ENCODE assay signal across 1 cellular context in genomic region chr16:66517586-66518263, GRCh38.
A peak's percentile ranks its signal among the peaks of the same experiment; 100 is the strongest.
TF ChIP-seq lines count a peak whose summit lies in the region.

No MANE protein-coding gene starts in this region.

TF ChIP-seq in K562, 482 proteins besides CTCF, POLR2A, EP300 and RAD21:
- TF ChIP-seq ZNF263 (CRISPR knock-in tag; IDR thresholded peaks at IDR 0.05; ENCODE audit: borderline replicate concordance) (peak; percentile 26; the same call in 1 of the 2 replicates), PHB (CRISPR knock-in tag; IDR thresholded peaks at IDR 0.05) (no peak), PKNOX1 (IDR thresholded peaks at IDR 0.05) (no peak), IRF1 (CRISPR knock-in tag; IDR thresholded peaks at IDR 0.05; ENCODE audit: borderline replicate concordance) (no peak), MCM3 (IDR thresholded peaks at IDR 0.05) (no peak), ZNF644 (tag; IDR thresholded peaks at IDR 0.05; ENCODE audit: low read depth) (no peak), DIDO1 (tag; IDR thresholded peaks at IDR 0.05; ENCODE audit: low read depth) (no peak), ZNF175 (CRISPR knock-in tag; IDR thresholded peaks at IDR 0.05; ENCODE audit: low read depth) (peak; percentile 5; the same call in 1 of the 2 replicates), CREM (IDR thresholded peaks at IDR 0.05; ENCODE audit: low read depth) (no peak), BACH1 (tag; IDR thresholded peaks at IDR 0.05) (peak; percentile 66; the same call in 1 of the 2 replicates), GABPB2 (CRISPR knock-in tag; conservative IDR thresholded peaks at IDR 0.05) (no peak), ZBTB2 (IDR thresholded peaks at IDR 0.05) (no peak), ZKSCAN3 (CRISPR knock-in tag; IDR thresholded peaks at IDR 0.05) (no peak), RERE (CRISPR knock-in tag; IDR thresholded peaks at IDR 0.05; ENCODE audit: borderline replicate concordance) (no peak), ZFPM2 (CRISPR knock-in tag; IDR thresholded peaks at IDR 0.05) (no peak), ZFP36 (IDR thresholded peaks at IDR 0.05; ENCODE audit: low read depth, low read length, partially characterized antibody) (peak; percentile 15), ZSCAN29 (IDR thresholded peaks at IDR 0.05) (no peak), ZNF431 (CRISPR knock-in tag; IDR thresholded peaks at IDR 0.05) (no peak), ARID3B (CRISPR knock-in tag; IDR thresholded peaks at IDR 0.05; ENCODE audit: borderline replicate concordance) (no peak), HINFP (tag; conservative IDR thresholded peaks at IDR 0.05; ENCODE audit: low read depth) (no peak), NFE2 (IDR thresholded peaks at IDR 0.05; ENCODE audit: low read depth) (0 out of 2 replicates have a peak, but pooled peaks have one; percentile 23), E2F3 (CRISPR knock-in tag; IDR thresholded peaks at IDR 0.05) (no peak), ZNF395 (CRISPR knock-in tag; IDR thresholded peaks at IDR 0.05) (peak; percentile 18; the same call in 1 of the 2 replicates), ZNF75A (CRISPR knock-in tag; IDR thresholded peaks at IDR 0.05) (no peak), RBM25 (IDR thresholded peaks at IDR 0.05; ENCODE audit: low read depth, low read length, severe bottlenecking) (peak; percentile 11), TCFL5 (CRISPR knock-in tag; conservative IDR thresholded peaks at IDR 0.05) (no peak), ZNF707 (CRISPR knock-in tag; conservative IDR thresholded peaks at IDR 0.05) (no peak), HDAC8 (tag; IDR thresholded peaks at IDR 0.05) (no peak), TEAD1 (CRISPR knock-in tag; IDR thresholded peaks at IDR 0.05) (no peak), U2AF1 (optimal IDR thresholded peaks at IDR 0.05; ENCODE audit: low read depth, low read length) (no peak), CHCHD3 (CRISPR knock-in tag; IDR thresholded peaks at IDR 0.05) (no peak), TGIF2 (CRISPR knock-in tag; IDR thresholded peaks at IDR 0.05) (no peak), CC2D1A (IDR thresholded peaks at IDR 0.05) (no peak), JUNB (CRISPR knock-in tag; conservative IDR thresholded peaks at IDR 0.05) (no peak), HOXB6 (CRISPR knock-in tag; IDR thresholded peaks at IDR 0.05; ENCODE audit: borderline replicate concordance) (no peak), ZNF740 (CRISPR knock-in tag; IDR thresholded peaks at IDR 0.05) (no peak), ZNF740 (tag; IDR thresholded peaks at IDR 0.05) (0 out of 4 replicates have a peak, but pooled peaks of 1 of the 2 experiments have one; percentile 44), GABPA (tag; conservative IDR thresholded peaks at IDR 0.05; ENCODE audit: low read depth) (no peak), ZNF311 (CRISPR knock-in tag; IDR thresholded peaks at IDR 0.05) (no peak), RBBP5 (IDR thresholded peaks at IDR 0.05; ENCODE audit: borderline replicate concordance, insufficient read depth, low read length, poor library complexity, severe bottlenecking) (no peak)
